Comparison of ENCODE assay signal across 24 cellular contexts in the genomic region with DNA sequence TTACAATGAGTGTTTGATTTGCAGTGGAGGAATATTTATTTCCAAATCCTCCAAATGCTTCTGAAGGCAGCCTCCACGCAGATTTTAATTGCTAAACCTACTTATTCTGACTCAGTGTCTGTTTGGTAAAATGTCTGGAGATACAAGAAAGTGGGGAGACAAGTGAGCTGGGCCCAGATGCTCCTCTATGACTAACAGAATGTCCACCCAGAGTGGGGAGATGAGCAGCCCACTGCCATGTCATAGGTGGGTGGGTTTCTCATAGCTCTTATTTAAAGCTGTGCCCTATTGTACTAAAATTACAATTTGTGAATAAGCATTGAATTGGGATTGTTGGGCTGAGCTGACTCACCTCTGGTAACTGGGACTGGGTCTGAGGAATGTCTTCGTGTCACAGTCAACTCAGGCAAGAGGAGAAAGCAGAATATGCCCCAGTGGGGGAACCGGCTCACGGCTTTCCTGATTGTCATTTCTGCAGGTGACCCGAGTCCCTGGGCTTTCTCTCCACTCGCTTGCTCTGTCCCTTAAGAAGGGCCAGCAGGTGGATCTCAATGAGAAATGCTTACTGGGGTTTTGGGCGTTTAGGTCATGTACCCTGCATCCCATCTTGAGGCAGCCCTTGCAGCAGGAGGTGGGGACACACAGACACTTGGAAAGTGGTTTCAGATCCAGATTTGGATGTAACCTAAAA.
"Had no signal": no experiment of that assay in that cellular context is flagged by ENCODE, and none has a peak within 500 bp of the region (broad histone marks: within the 10 kb centered on the region; RNA-seq: fewer than 3 reads in every experiment).

No MANE protein-coding gene starts in this region.

- H3K4me1 ChIP-seq: colonic mucosa, pancreas, prostate gland, testis had no signal

- FAIRE-seq: keratinocyte, pancreas, urothelium cell line had no signal

- H3K79me2 ChIP-seq: hepatocyte had no signal

- H3K9me3 ChIP-seq: colonic mucosa, gastroesophageal sphincter, neutrophil, pancreas, prostate gland, right atrium auricular region, spleen, testis, transverse colon had no signal

- H3K27ac ChIP-seq: colonic mucosa, dorsolateral prefrontal cortex, gastroesophageal sphincter, hepatocyte, neutrophil, pancreas, prostate gland, right atrium auricular region, spleen, testis, transverse colon, VCaP had no signal

- ATAC-seq: gastroesophageal sphincter, left colon, pancreas had no signal

- H3K4me2 ChIP-seq: hepatocyte had no signal

- H3K27me3 ChIP-seq: colonic mucosa, dorsolateral prefrontal cortex, gastroesophageal sphincter, hepatocyte, neutrophil, pancreas, right atrium auricular region, spleen, testis, transverse colon had no signal

- DNase-seq: activated CD4-positive, alpha-beta T cell treated with anti-CD3 and anti-CD28 coated beads for 4 hours; activated CD4-positive, alpha-beta T cell treated with anti-CD3 and anti-CD28 coated beads, Interleukin-2, amount 50 U/mL, for 4 hours; activated T-cell treated with anti-CD3 and anti-CD28 coated beads for 4 hours; activated T-cell treated with anti-CD3 and anti-CD28 coated beads, Interleukin-2, amount 50 U/mL, for 72 hours; colonic mucosa; effector memory CD4-positive, alpha-beta T cell; erythroblast; left colon; mammary epithelial cell; naive B cell; pancreas; spleen; stimulated activated naive CD4-positive, alpha-beta T cell; testis; transverse colon had no signal

- H2AFZ ChIP-seq: hepatocyte had no signal

- H3K4me3 ChIP-seq: colonic mucosa, dorsolateral prefrontal cortex, gastroesophageal sphincter, hepatocyte, pancreas, prostate gland, right atrium auricular region, spleen, testis, transverse colon had no signal

- H3K36me3 ChIP-seq: colonic mucosa, gastroesophageal sphincter, neutrophil, pancreas, prostate gland, right atrium auricular region, spleen, transverse colon had no signal
